In the genomic region with DNA sequence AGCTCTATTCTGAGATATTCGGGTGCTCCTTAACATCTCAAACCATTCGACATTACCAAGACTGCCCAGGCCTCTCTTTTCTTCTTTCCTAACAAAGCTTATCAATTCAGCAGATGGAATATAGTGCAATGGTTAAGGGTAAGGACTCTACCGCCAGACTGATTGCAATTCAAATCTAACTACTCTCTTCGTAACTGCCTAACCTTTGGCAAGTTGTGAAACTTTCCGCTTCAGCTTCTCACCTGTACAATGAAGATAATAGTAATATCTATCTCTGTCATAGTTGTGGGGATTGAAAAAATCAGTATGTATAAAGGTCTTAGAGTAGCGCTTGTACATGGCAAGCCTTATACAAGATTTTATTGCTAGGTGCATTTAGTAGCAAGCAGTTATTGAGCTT, we compare ENCODE assay signal across 8 cellular contexts. TPM values are rescaled to one million over a fixed set of nuclear protein-coding genes. Genes with fewer than 3 reads are reported as not detected.
DNase-seq lines count a peak whose midpoint lies in the region; ATAC-seq and TF ChIP-seq lines count a peak whose summit lies in the region.

No MANE protein-coding gene starts in this region.

- H3K9me3 Mint-ChIP-seq in Caco-2 (ENCODE audit: unreplicated experiment) (no peaks in the 10 kb centered on the region), neural progenitor cell (no peaks in the 10 kb centered on the region)

- ATAC-seq in HG03175 (IDR thresholded peaks at IDR 0.05; ENCODE audit: unreplicated experiment), result no peak
- no peak for ATAC-seq in GM21390 (IDR thresholded peaks at IDR 0.05; ENCODE audit: unreplicated experiment)

- H3K4me2 ChIP-seq in neural progenitor cell, result peak overlapping the region; percentile 76

- TF ChIP-seq CTCF in Caco-2 (IDR thresholded peaks at IDR 0.05; ENCODE audit: insufficient read depth in 1 of 2, low read depth in 1 of 2, low read length in 1 of 2, severe bottlenecking in 1 of 2, unreplicated experiment in 1 of 2), result no peak
- no peak for TF ChIP-seq CTCF in LNCaP clone FGC (IDR thresholded peaks at IDR 0.05; ENCODE audit: control insufficient read depth, extremely low read depth, insufficient read depth)
- no peak for TF ChIP-seq CTCF in neural progenitor cell (IDR thresholded peaks at IDR 0.05)

- DNase-seq in Caco-2 (no peak), LNCaP clone FGC (ENCODE audit: low read depth) (no peak), neural progenitor cell (ENCODE audit: low spot score) (no peak), ecto neural progenitor cell (ENCODE audit: low spot score) (no peak), cerebellum (ENCODE audit: low spot score) (no peak)

- no peak overlapping the region for H3K27ac ChIP-seq in ectodermal cell (ENCODE audit: insufficient read depth, low read depth, low read length, poor library complexity, severe bottlenecking)
- H3K27ac ChIP-seq in neural progenitor cell, result no peak overlapping the region

- H3K4me1 Mint-ChIP-seq in Caco-2 (ENCODE audit: low read depth, unreplicated experiment) (peaks cover 29% of the 10 kb centered on the region), neural progenitor cell (peaks cover 18% of the 10 kb centered on the region)

- peaks cover 39% of the 10 kb centered on the region for H3K4me1 ChIP-seq in Caco-2
- H3K4me1 ChIP-seq in ectodermal cell (ENCODE audit: control insufficient read depth, insufficient read depth, low read length), result peaks cover 4% of the 10 kb centered on the region
- H3K4me1 ChIP-seq in neural progenitor cell, result peaks cover 12% of the 10 kb centered on the region

- H3K4me3 ChIP-seq in Caco-2 (ENCODE audit: low read depth, low read length), result peak overlapping the region; percentile 97
- H3K4me3 ChIP-seq in LNCaP clone FGC (ENCODE audit: low read depth, low read length), result peak overlapping the region; percentile 76
- H3K4me3 ChIP-seq in ectodermal cell (ENCODE audit: insufficient read depth, low read depth, low read length), result peak overlapping the region; percentile 97
- H3K4me3 ChIP-seq in neural progenitor cell, result peak overlapping the region; percentile 91

- peaks cover 56% of the 10 kb centered on the region for H3K79me2 ChIP-seq in neural progenitor cell (ENCODE audit: low read depth)

- intact Hi-C loops in Caco-2 (cut with micrococcal nuclease; ENCODE audit: unreplicated experiment), result no loop called here

- H3K27ac Mint-ChIP-seq in Caco-2 (ENCODE audit: unreplicated experiment), result peak overlapping the region; percentile 99
- no peak overlapping the region for H3K27ac Mint-ChIP-seq in neural progenitor cell

- peaks cover 25% of the 10 kb centered on the region for H4K20me1 ChIP-seq in neural progenitor cell (ENCODE audit: low read depth)

- no peaks in the 10 kb centered on the region for H3K27me3 Mint-ChIP-seq in Caco-2 (ENCODE audit: insufficient read depth, unreplicated experiment)
- no peaks in the 10 kb centered on the region for H3K27me3 Mint-ChIP-seq in neural progenitor cell (ENCODE audit: insufficient read depth, low read depth)

- peak overlapping the region; percentile 97 for H3K4me3 Mint-ChIP-seq in Caco-2 (ENCODE audit: unreplicated experiment)
- peak overlapping the region; percentile 97 for H3K4me3 Mint-ChIP-seq in neural progenitor cell

- H3K27me3 ChIP-seq in Caco-2 (replicated peaks; ENCODE audit: control insufficient read depth, insufficient read depth, low read length), result no peaks in the 10 kb centered on the region
- no peaks in the 10 kb centered on the region for H3K27me3 ChIP-seq in ectodermal cell (ENCODE audit: control insufficient read depth, insufficient read depth, low read length, poor library complexity, severe bottlenecking)
- H3K27me3 ChIP-seq in neural progenitor cell, result no peaks in the 10 kb centered on the region

- POLR2A ChIA-PET in Caco-2 (lab: Charles Lee), result no interaction called here

- peaks cover 15% of the 10 kb centered on the region for H3F3A ChIP-seq in neural progenitor cell (ENCODE audit: low read depth)

- H3K36me3 ChIP-seq in Caco-2 (ENCODE audit: control insufficient read depth, insufficient read depth, low read length) (no peaks in the 10 kb centered on the region), ectodermal cell (ENCODE audit: control insufficient read depth, insufficient read depth, low read length) (peaks cover 4% of the 10 kb centered on the region), neural progenitor cell (no peaks in the 10 kb centered on the region)

- H3K9me3 ChIP-seq in Caco-2 (no peaks in the 10 kb centered on the region), ectodermal cell (ENCODE audit: control insufficient read depth, low read length) (no peaks in the 10 kb centered on the region), neural progenitor cell (ENCODE audit: low read depth) (no peaks in the 10 kb centered on the region)

- H3K9ac ChIP-seq in neural progenitor cell, result peak overlapping the region; percentile 73

- H2AFZ ChIP-seq in neural progenitor cell (replicated peaks), result peak overlapping the region; percentile 80

- CTCF ChIA-PET in Caco-2 (lab: Charles Lee), result no interaction called here

- TSS peak; percentile 23 for BruUV-seq in Caco-2 (replicated peaks; lab: Mats Ljungman, UMichigan)

- 29 to 39% methylated on average over 2 to 6 of the region's 6 CpGs for WGBS in ectodermal cell, 2 experiments

- H3K36me3 Mint-ChIP-seq in Caco-2 (ENCODE audit: insufficient read depth, unreplicated experiment) (peaks cover 11% of the 10 kb centered on the region), neural progenitor cell (peaks cover 3% of the 10 kb centered on the region)

RNA-seq across cellular contexts. Expression of gene UBA5, which starts 1.0 kb away (rescaled TPM):
- total RNA-seq in Caco-2 (2022), result 42.1 and 47.6 TPM in 2 replicates
- 47.3 TPM for polyA plus RNA-seq in ectodermal cell (2013, experiment 1 of 4)
- polyA plus RNA-seq in ectodermal cell (2013, experiment 2 of 4), result 44.7 TPM
- 43.1 TPM for polyA plus RNA-seq in ectodermal cell (2013, experiment 3 of 4)
- polyA plus RNA-seq in ectodermal cell (2013, experiment 4 of 4), result 45.5 TPM
- 51.2 and 84.7 TPM in 2 replicates for total RNA-seq in neural progenitor cell (ENCODE audit: low replicate concordance)
- total RNA-seq in cerebellum, result 74.4 TPM

RNA-seq across cellular contexts. Expression of gene ACAD11, which starts 1.5 kb away (rescaled TPM):
- total RNA-seq in Caco-2 (2022), result 25.8 and 33.0 TPM in 2 replicates
- polyA plus RNA-seq in ectodermal cell (2013, experiment 1 of 4), result 16.8 TPM
- polyA plus RNA-seq in ectodermal cell (2013, experiment 2 of 4), result 16.9 TPM
- 20.8 TPM for polyA plus RNA-seq in ectodermal cell (2013, experiment 3 of 4)
- 20.4 TPM for polyA plus RNA-seq in ectodermal cell (2013, experiment 4 of 4)
- total RNA-seq in neural progenitor cell (ENCODE audit: low replicate concordance), result 41.2 and 45.2 TPM in 2 replicates
- 25.0 TPM for total RNA-seq in cerebellum
